8 cellular contexts compared by ENCODE assay signal in genomic region chr10:86520871-86521619, GRCh38. TPM values are rescaled to one million over a fixed set of nuclear protein-coding genes. Genes with fewer than 3 reads are reported as not detected.
DNase-seq lines count a peak whose midpoint lies in the region; ATAC-seq and TF ChIP-seq lines count a peak whose summit lies in the region.

No MANE protein-coding gene starts in this region.

- no peak for TF ChIP-seq CTCF in RWPE2 (IDR thresholded peaks at IDR 0.05; ENCODE audit: poor library complexity, severe bottlenecking)

- H3K36me3 ChIP-seq in RWPE2 (ENCODE audit: low read depth) = peaks cover 42% of the 10 kb centered on the region

- H3K27me3 ChIP-seq in RWPE2 (ENCODE audit: insufficient read depth, poor library complexity, severe bottlenecking) = no peaks in the 10 kb centered on the region

- DNase-seq in Ammon's horn (ENCODE audit: low spot score) (peak; percentile 23), RWPE2 (ENCODE audit: low spot score) (no peak), left cardiac atrium (peak; percentile 61), putamen (ENCODE audit: low spot score) (peak; percentile 16), NCI-H446 treated with DMSO at 0.1 percent for 48 hours (lab: John Stamatoyannopoulos, UW) (no peak)

- intact Hi-C loops in left cardiac atrium (cut with DNase I) = no loop called here

- H3K4me3 ChIP-seq in RWPE2 (ENCODE audit: severe bottlenecking) = peak overlapping the region; percentile 89

- ATAC-seq in GM18873 (IDR thresholded peaks at IDR 0.05; ENCODE audit: low FRiP score, unreplicated experiment) (peak; percentile 20), HG03095 (IDR thresholded peaks at IDR 0.05; ENCODE audit: unreplicated experiment) (peak; percentile 4), RWPE2 (ENCODE audit: low read depth) (peak; percentile 47), left cardiac atrium (peak; percentile 42 to 60)

- H3K9me3 ChIP-seq in RWPE2 (ENCODE audit: severe bottlenecking) = no peaks in the 10 kb centered on the region

- WGBS in adipose tissue, 3 donors = 0 to 2% (median 0%) methylated on average over 42 to 64 of the region's 64 CpGs

- H3K27ac ChIP-seq in RWPE2 (ENCODE audit: poor library complexity, severe bottlenecking) (peak overlapping the region; percentile 81), adipose tissue (ENCODE audit: low read depth, low read length) (peak overlapping the region; percentile 80)

- H3K4me1 ChIP-seq in RWPE2 (ENCODE audit: insufficient read depth, poor library complexity, severe bottlenecking) = peaks cover 23% of the 10 kb centered on the region

RNA-seq across cellular contexts. Expression of gene WAPL, which starts 0.5 kb away (rescaled TPM):
- 10 to 100 TPM in 2 of 3 donors, 1 to 10 TPM in 1; 8.0 to 16.6 (median 14.3) TPM for polyA plus RNA-seq in adipose tissue
- 10 to 100 TPM; 20.4 to 25.1 TPM for total RNA-seq in left cardiac atrium

Comparison
In these comparisons a context has a peak if more than half of its experiments do, and no peak if none do; other contexts are left out.
1. DNase-seq: peak in Ammon's horn (single experiment), left cardiac atrium (single experiment) and putamen (single experiment); none in RWPE2 (single experiment) and NCI-H446 treated with DMSO at 0.1 percent for 48 hours (single experiment).
2. Peak in every context shown above with its lines, with median percentiles within 50 percentile points of each other: ATAC-seq.